8 cellular contexts compared by ENCODE assay signal in the genomic region with DNA sequence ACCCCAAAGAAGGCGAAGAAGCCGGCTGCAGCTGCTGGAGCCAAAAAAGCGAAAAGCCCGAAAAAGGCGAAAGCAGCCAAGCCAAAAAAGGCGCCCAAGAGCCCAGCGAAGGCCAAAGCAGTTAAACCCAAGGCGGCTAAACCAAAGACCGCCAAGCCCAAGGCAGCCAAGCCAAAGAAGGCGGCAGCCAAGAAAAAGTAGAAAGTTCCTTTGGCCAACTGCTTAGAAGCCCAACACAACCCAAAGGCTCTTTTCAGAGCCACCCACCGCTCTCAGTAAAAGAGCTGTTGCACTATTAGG.
DNase-seq lines count a peak whose midpoint lies in the region; ATAC-seq and TF ChIP-seq lines count a peak whose summit lies in the region.

No MANE protein-coding gene starts in this region.

- H3K4me3 ChIP-seq in AG10803 (ENCODE audit: low read length) (peak overlapping the region; percentile 80), body of pancreas (peak overlapping the region; percentile 36 to 54), liver (ENCODE audit: low read depth in 1 of 3, low read length in 3 of 3) (peak overlapping the region; percentile 59 to 93 (median 90))

- TF ChIP-seq POLR2A in body of pancreas (IDR thresholded peaks at IDR 0.05): no peak

- no peak for DNase-seq in AG10803 (ENCODE audit: low read depth)
- no peak for DNase-seq in body of pancreas
- DNase-seq in type B pancreatic cell (ENCODE audit: extremely low spot score, unreplicated experiment): no peak
- DNase-seq in NCI-H1092 (lab: John Stamatoyannopoulos, UW): no peak
- no peak for DNase-seq in NCI-H226

- intact Hi-C loops in body of pancreas (cut with DNase I): no loop called here

- peak overlapping the region; percentile 98 for H3K27ac Mint-ChIP-seq in type B pancreatic cell

- ATAC-seq in HG03439 (IDR thresholded peaks at IDR 0.05; ENCODE audit: unreplicated experiment) (peak; percentile 11), body of pancreas (no peak), HG02759 (IDR thresholded peaks at IDR 0.05; ENCODE audit: unreplicated experiment) (no peak)

- H3K4me1 ChIP-seq in body of pancreas (peaks cover 32% of the 10 kb centered on the region), liver (ENCODE audit: control insufficient read depth in 4 of 4, insufficient read depth in 4 of 4, low read length in 3 of 4) (peaks cover 9 to 22% (median 16%) of the 10 kb centered on the region in 4 donors)

- no peaks in the 10 kb centered on the region for H3K9me3 Mint-ChIP-seq in type B pancreatic cell

- TF ChIP-seq RAD21 in liver (IDR thresholded peaks at IDR 0.05): no peak

- 0 to 2% methylated on average over 11 of the region's 11 CpGs for WGBS in body of pancreas, 2 donors
- under 1% methylated on average over 11 of the region's 11 CpGs for WGBS in liver

- H3K36me3 ChIP-seq in body of pancreas (replicated peaks in 1 of 2; ENCODE audit: insufficient read depth in 1 of 2, low read depth in 2 of 2): no peaks in the 10 kb centered on the region
- H3K36me3 ChIP-seq in liver (ENCODE audit: control insufficient read depth in 4 of 4, insufficient read depth in 3 of 4, low read depth in 1 of 4, low read length in 3 of 4): no peaks in the 10 kb centered on the region

- H3K36me3 Mint-ChIP-seq in type B pancreatic cell: no peaks in the 10 kb centered on the region

- H3K4me1 Mint-ChIP-seq in type B pancreatic cell (ENCODE audit: unreplicated experiment): peaks cover 17% of the 10 kb centered on the region

- no peaks in the 10 kb centered on the region for H3K9me3 ChIP-seq in body of pancreas
- H3K9me3 ChIP-seq in liver (ENCODE audit: control insufficient read depth in 4 of 4, low read length in 3 of 4): no peaks in the 10 kb centered on the region

- H3K27me3 ChIP-seq in body of pancreas (no peaks in the 10 kb centered on the region), liver (ENCODE audit: control insufficient read depth in 4 of 4, insufficient read depth in 4 of 4, low read length in 3 of 4) (no peaks in the 10 kb centered on the region)

- peak overlapping the region; percentile 32 to 97 for H3K9ac ChIP-seq in liver (ENCODE audit: low read depth in 1 of 2, low read length in 2 of 2)

- H3K27me3 Mint-ChIP-seq in type B pancreatic cell: peaks cover 10% of the 10 kb centered on the region

- peak overlapping the region; percentile 97 for H3K4me3 Mint-ChIP-seq in type B pancreatic cell

- TF ChIP-seq CTCF in AG10803 (conservative IDR thresholded peaks at IDR 0.05; ENCODE audit: low read length) (no peak), body of pancreas (IDR thresholded peaks at IDR 0.05) (no peak), liver (IDR thresholded peaks at IDR 0.05; ENCODE audit: low read depth, low read length, missing input control) (no peak), type B pancreatic cell (conservative IDR thresholded peaks at IDR 0.05) (no peak)

- peak overlapping the region; percentile 83 to 99 (median 98) for H3K27ac ChIP-seq in body of pancreas
- peak overlapping the region; percentile 89 to 98 for H3K27ac ChIP-seq in liver (ENCODE audit: low read depth in 1 of 2, low read length in 2 of 2)

TF ChIP-seq in liver, 16 proteins besides CTCF, POLR2A, EP300 and RAD21:
- no peak for TF ChIP-seq EGR1 (IDR thresholded peaks at IDR 0.05; ENCODE audit: low read depth in 2 of 2)
- no peak for TF ChIP-seq FOXA1 (IDR thresholded peaks at IDR 0.05)
- TF ChIP-seq, protein P1, sequence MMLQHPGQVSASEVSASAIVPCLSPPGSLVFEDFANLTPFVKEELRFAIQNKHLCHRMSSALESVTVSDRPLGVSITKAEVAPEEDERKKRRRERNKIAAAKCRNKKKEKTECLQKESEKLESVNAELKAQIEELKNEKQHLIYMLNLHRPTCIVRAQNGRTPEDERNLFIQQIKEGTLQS (IDR thresholded peaks at IDR 0.05): peak; percentile 12
- no peak for TF ChIP-seq JUND (IDR thresholded peaks at IDR 0.05)
- no peak for TF ChIP-seq HNF4G (IDR thresholded peaks at IDR 0.05)
